ENCODE assay signal across 9 cellular contexts in genomic region chr11:103927535-103927934, GRCh38.
A peak's percentile ranks its signal among the peaks of the same experiment; 100 is the strongest.
DNase-seq lines count a peak whose midpoint lies in the region; ATAC-seq and TF ChIP-seq lines count a peak whose summit lies in the region.
"Had no signal": no experiment of that assay in that cellular context is flagged by ENCODE, and none has a peak within 500 bp of the region (broad histone marks: within the 10 kb centered on the region; RNA-seq: fewer than 3 reads in every experiment).

No MANE protein-coding gene starts in this region.

- H3K27me3 Mint-ChIP-seq in brain (no peaks in the 10 kb centered on the region), WTC11 (ENCODE audit: low read depth) (no peaks in the 10 kb centered on the region)

- POLR2A ChIA-PET in WTC11 (lab: Charles Lee), result no interaction called here

- DNase-seq in GM03348 (ENCODE audit: low spot score), result peak; percentile 50
- DNase-seq in Kasumi-1 (lab: John Stamatoyannopoulos, UW), result peak; percentile 39 to 46
- DNase-seq in lung microvascular endothelial cell (ENCODE audit: low read depth in 2 of 2), result peak; percentile 13 to 63
- no peak for DNase-seq in erythroblast (lab: John Stamatoyannopoulos, UW)
- DNase-seq in C1 segment of cervical spinal cord (lab: John Stamatoyannopoulos, UW), result no peak
- DNase-seq in WTC11 (ENCODE audit: low spot score), result no peak
- no peak for DNase-seq in NCI-H526 treated with DMSO at 0.1 percent for 48 hours (lab: John Stamatoyannopoulos, UW)
- DNase-seq: NCI-H1436 treated with DMSO at 0.1 percent for 48 hours had no signal

- H3K36me3 Mint-ChIP-seq in brain (no peaks in the 10 kb centered on the region), WTC11 (no peaks in the 10 kb centered on the region)

- H3K4me3 Mint-ChIP-seq in brain, result no peak overlapping the region
- H3K4me3 Mint-ChIP-seq in WTC11, result no peak overlapping the region

- TF ChIP-seq CTCF in brain (conservative IDR thresholded peaks at IDR 0.05) (peak; percentile 38 to 58), WTC11 (IDR thresholded peaks at IDR 0.05) (no peak)

- H3K4me1 Mint-ChIP-seq in brain (peaks cover 32% of the 10 kb centered on the region), WTC11 (peaks cover 10% of the 10 kb centered on the region)

- TF ChIP-seq POLR2A in erythroblast (IDR thresholded peaks at IDR 0.05; ENCODE audit: low read length), result no peak

- H3K27ac Mint-ChIP-seq in brain, result no peak overlapping the region
- no peak overlapping the region for H3K27ac Mint-ChIP-seq in WTC11

- peaks cover 0 to 6% (median 0%) of the 10 kb centered on the region in 5 experiments for H3K9me3 Mint-ChIP-seq in brain
- H3K9me3 Mint-ChIP-seq in WTC11, result no peaks in the 10 kb centered on the region

- CTCF ChIA-PET in WTC11 (lab: Charles Lee), result no interaction called here

- no peak for ATAC-seq in WTC11

TF ChIP-seq in WTC11, 78 proteins besides CTCF, POLR2A, EP300 and RAD21:
- TF ChIP-seq OVOL2 (CRISPR knock-in tag; IDR thresholded peaks at IDR 0.05; ENCODE audit: borderline replicate concordance) (no peak), ZNF219 (CRISPR knock-in tag; IDR thresholded peaks at IDR 0.05; ENCODE audit: borderline replicate concordance) (no peak), RORB (CRISPR knock-in tag; IDR thresholded peaks at IDR 0.05) (no peak), ATF1 (CRISPR knock-in tag; IDR thresholded peaks at IDR 0.05) (no peak), NFYB (CRISPR knock-in tag; conservative IDR thresholded peaks at IDR 0.05; ENCODE audit: low read depth) (no peak)

Comparison
In these comparisons a context has a peak if more than half of its experiments do, and no peak if none do; other contexts are left out.
1. DNase-seq: peak in GM03348 (single experiment), Kasumi-1 (2 of 2) and lung microvascular endothelial cell (2 of 2); none in erythroblast (0 of 2), C1 segment of cervical spinal cord (0 of 14), WTC11 (single experiment) and NCI-H526 treated with DMSO at 0.1 percent for 48 hours (single experiment).